Comparison of ENCODE assay signal across 9 cellular contexts in the genomic region with DNA sequence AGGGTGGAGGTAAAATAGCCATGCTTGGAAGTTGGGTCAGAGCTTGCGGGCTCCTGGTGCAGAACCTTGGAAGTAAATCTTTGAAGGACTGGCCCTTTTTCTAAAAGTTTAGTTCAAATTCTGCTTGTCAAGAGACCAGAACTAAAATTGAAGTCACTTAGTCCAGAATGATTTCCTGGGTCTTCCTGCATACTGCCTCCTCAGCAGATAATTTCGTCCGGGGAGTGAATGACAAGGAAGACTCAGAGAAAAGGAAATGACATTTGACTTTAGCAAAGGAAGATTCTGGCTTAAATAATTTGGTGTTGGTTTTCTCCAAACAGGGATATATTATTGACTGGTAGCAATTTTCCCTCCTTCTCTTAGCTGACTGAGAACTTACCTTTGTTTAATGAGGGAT. TPM values are rescaled to one million over a fixed set of nuclear protein-coding genes. Genes with fewer than 3 reads are reported as not detected.
DNase-seq lines count a peak whose midpoint lies in the region; ATAC-seq lines count a peak whose summit lies in the region.
"Had no signal": no experiment of that assay in that cellular context is flagged by ENCODE, and none has a peak within 500 bp of the region (broad histone marks: within the 10 kb centered on the region; RNA-seq: fewer than 3 reads in every experiment).

No MANE protein-coding gene starts in this region.

- H3K27ac ChIP-seq in iPS-18a (ENCODE audit: low read length): no peak overlapping the region

- peak overlapping the region; percentile 89 for H3K4me3 ChIP-seq in iPS-18a (ENCODE audit: low read length)

- peaks cover 18% of the 10 kb centered on the region for H3K36me3 Mint-ChIP-seq in T-helper 2 cell treated with Interferon-gamma antibody and Interleukin-4, amounts not matched to agents 5 μg/mL and 100 μg/mL, for 36 hours (ENCODE audit: low read depth)
- peaks cover 11% of the 10 kb centered on the region for H3K36me3 Mint-ChIP-seq in activated T-helper 1 cell treated with anti-CD3 and anti-CD28 coated beads, Interleukin-12 subunit alpha, Interleukin-12 subunit beta, Interleukin-2, Interleukin-4 antibody, amounts not matched to agents 30 ng/mL and 10 ng/mL and 1 ng/mL, durations not matched to agents 14 hours and 24 hours and 36 hours (ENCODE audit: low read depth)
- H3K36me3 Mint-ChIP-seq in stimulated activated memory B cell treated with anti-CD40 and anti-IgM and Interleukin-4, amounts not matched to agents 10 μg/mL and 1 μg/mL and 100 μg/mL, for 72 hours: peaks cover 6% of the 10 kb centered on the region

- H3K4me3 Mint-ChIP-seq in T-helper 2 cell treated with Interferon-gamma antibody and Interleukin-4, amounts not matched to agents 5 μg/mL and 100 μg/mL, for 36 hours: peak overlapping the region; percentile 96
- peak overlapping the region; percentile 92 for H3K4me3 Mint-ChIP-seq in activated T-helper 1 cell treated with anti-CD3 and anti-CD28 coated beads, Interleukin-12 subunit alpha, Interleukin-12 subunit beta, Interleukin-2, Interleukin-4 antibody, amounts not matched to agents 30 ng/mL and 10 ng/mL and 1 ng/mL, durations not matched to agents 14 hours and 24 hours and 36 hours
- peak overlapping the region; percentile 99 for H3K4me3 Mint-ChIP-seq in stimulated activated memory B cell treated with anti-CD40 and anti-IgM and Interleukin-4, amounts not matched to agents 10 μg/mL and 1 μg/mL and 100 μg/mL, for 72 hours

- H3K9ac ChIP-seq in iPS-18a (ENCODE audit: low read length): peak overlapping the region; percentile 96

- no peaks in the 10 kb centered on the region for H3K9me3 ChIP-seq in iPS-18a (ENCODE audit: control insufficient read depth, low read depth, low read length)

- peaks cover 6% of the 10 kb centered on the region for H3K36me3 ChIP-seq in iPS-18a (ENCODE audit: control insufficient read depth, low read depth, low read length)

- no peaks in the 10 kb centered on the region for H3K27me3 Mint-ChIP-seq in T-helper 2 cell treated with Interferon-gamma antibody and Interleukin-4, amounts not matched to agents 5 μg/mL and 100 μg/mL, for 36 hours (ENCODE audit: low read depth)
- H3K27me3 Mint-ChIP-seq in activated T-helper 1 cell treated with anti-CD3 and anti-CD28 coated beads, Interleukin-12 subunit alpha, Interleukin-12 subunit beta, Interleukin-2, Interleukin-4 antibody, amounts not matched to agents 30 ng/mL and 10 ng/mL and 1 ng/mL, durations not matched to agents 14 hours and 24 hours and 36 hours (ENCODE audit: insufficient read depth): peaks cover 2% of the 10 kb centered on the region
- H3K27me3 Mint-ChIP-seq in stimulated activated memory B cell treated with anti-CD40 and anti-IgM and Interleukin-4, amounts not matched to agents 10 μg/mL and 1 μg/mL and 100 μg/mL, for 72 hours: no peaks in the 10 kb centered on the region

- peak overlapping the region; percentile 100 for H3K27ac Mint-ChIP-seq in T-helper 2 cell treated with Interferon-gamma antibody and Interleukin-4, amounts not matched to agents 5 μg/mL and 100 μg/mL, for 36 hours
- H3K27ac Mint-ChIP-seq in activated T-helper 1 cell treated with anti-CD3 and anti-CD28 coated beads, Interleukin-12 subunit alpha, Interleukin-12 subunit beta, Interleukin-2, Interleukin-4 antibody, amounts not matched to agents 30 ng/mL and 10 ng/mL and 1 ng/mL, durations not matched to agents 14 hours and 24 hours and 36 hours: peak overlapping the region; percentile 99
- peak overlapping the region; percentile 93 for H3K27ac Mint-ChIP-seq in stimulated activated memory B cell treated with anti-CD40 and anti-IgM and Interleukin-4, amounts not matched to agents 10 μg/mL and 1 μg/mL and 100 μg/mL, for 72 hours

- ATAC-seq in stimulated activated memory B cell treated with anti-CD40 and anti-IgM and Interleukin-4, amounts not matched to agents 10 μg/mL and 1 μg/mL and 100 μg/mL, for 72 hours: no peak
- no peak for ATAC-seq in GM21717 (IDR thresholded peaks at IDR 0.05; ENCODE audit: unreplicated experiment)

- H3K4me1 Mint-ChIP-seq in T-helper 2 cell treated with Interferon-gamma antibody and Interleukin-4, amounts not matched to agents 5 μg/mL and 100 μg/mL, for 36 hours (ENCODE audit: low read depth): peaks cover 28% of the 10 kb centered on the region
- peaks cover 35% of the 10 kb centered on the region for H3K4me1 Mint-ChIP-seq in activated T-helper 1 cell treated with anti-CD3 and anti-CD28 coated beads, Interleukin-12 subunit alpha, Interleukin-12 subunit beta, Interleukin-2, Interleukin-4 antibody, amounts not matched to agents 30 ng/mL and 10 ng/mL and 1 ng/mL, durations not matched to agents 14 hours and 24 hours and 36 hours (ENCODE audit: low read depth)
- H3K4me1 Mint-ChIP-seq in stimulated activated memory B cell treated with anti-CD40 and anti-IgM and Interleukin-4, amounts not matched to agents 10 μg/mL and 1 μg/mL and 100 μg/mL, for 72 hours: peaks cover 41% of the 10 kb centered on the region

- no peak for DNase-seq in T-helper 2 cell treated with Interferon-gamma antibody and Interleukin-4, amounts not matched to agents 5 μg/mL and 100 μg/mL, for 36 hours (ENCODE audit: low spot score)
- DNase-seq in T-helper 2 cell (no peak), NOMO-1 (lab: John Stamatoyannopoulos, UW; ENCODE audit: unreplicated experiment in 2 of 2) (no peak)
- DNase-seq in activated T-helper 1 cell treated with anti-CD3 and anti-CD28 coated beads, Interleukin-12 subunit alpha, Interleukin-12 subunit beta, Interleukin-2, Interleukin-4 antibody, amounts not matched to agents 30 ng/mL and 10 ng/mL and 1 ng/mL, durations not matched to agents 14 hours and 24 hours and 36 hours (ENCODE audit: low spot score): no peak
- DNase-seq in stimulated activated CD4-positive, alpha-beta T cell treated with anti-CD3 and anti-CD28 coated beads, Interleukin-2, amount 100 ng/mL, for 24 hours: no peak
- DNase-seq: SHP77 treated with DMSO at 0.1 percent for 48 hours had no signal

- H3K27me3 ChIP-seq in iPS-18a (ENCODE audit: control insufficient read depth, insufficient read depth, low read length): no peaks in the 10 kb centered on the region

- H3K4me1 ChIP-seq in iPS-18a (ENCODE audit: control insufficient read depth, low read depth, low read length): no peaks in the 10 kb centered on the region

- H3K9me3 Mint-ChIP-seq in T-helper 2 cell treated with Interferon-gamma antibody and Interleukin-4, amounts not matched to agents 5 μg/mL and 100 μg/mL, for 36 hours: no peaks in the 10 kb centered on the region
- H3K9me3 Mint-ChIP-seq in activated T-helper 1 cell treated with anti-CD3 and anti-CD28 coated beads, Interleukin-12 subunit alpha, Interleukin-12 subunit beta, Interleukin-2, Interleukin-4 antibody, amounts not matched to agents 30 ng/mL and 10 ng/mL and 1 ng/mL, durations not matched to agents 14 hours and 24 hours and 36 hours: no peaks in the 10 kb centered on the region
- no peaks in the 10 kb centered on the region for H3K9me3 Mint-ChIP-seq in stimulated activated memory B cell treated with anti-CD40 and anti-IgM and Interleukin-4, amounts not matched to agents 10 μg/mL and 1 μg/mL and 100 μg/mL, for 72 hours

- intact Hi-C loops in activated T-helper 1 cell treated with anti-CD3 and anti-CD28 coated beads, Interleukin-12 subunit alpha, Interleukin-12 subunit beta, Interleukin-2, Interleukin-4 antibody, amounts not matched to agents 30 ng/mL and 10 ng/mL and 1 ng/mL, durations not matched to agents 14 hours and 24 hours and 36 hours (cut with micrococcal nuclease): no loop called here

RNA-seq across cellular contexts. Expression of a gene that starts 1.2 kb away (rescaled TPM):
- total RNA-seq in activated T-helper 1 cell treated with anti-CD3 and anti-CD28 coated beads, Interleukin-12 subunit alpha, Interleukin-12 subunit beta, Interleukin-2, Interleukin-4 antibody, amounts not matched to agents 30 ng/mL and 10 ng/mL and 1 ng/mL, durations not matched to agents 14 hours and 24 hours and 36 hours: 49.5 and 49.6 TPM in 2 replicates

RNA-seq across cellular contexts. Expression of a gene that starts 58.7 kb away (rescaled TPM):
- 0.22 and 0.23 TPM in 2 replicates for total RNA-seq in activated T-helper 1 cell treated with anti-CD3 and anti-CD28 coated beads, Interleukin-12 subunit alpha, Interleukin-12 subunit beta, Interleukin-2, Interleukin-4 antibody, amounts not matched to agents 30 ng/mL and 10 ng/mL and 1 ng/mL, durations not matched to agents 14 hours and 24 hours and 36 hours
